ENCODE assay signal across 23 cellular contexts in genomic region chr18:31821452-31822171, GRCh38.
DNase-seq lines count a peak whose midpoint lies in the region; ATAC-seq and TF ChIP-seq lines count a peak whose summit lies in the region.
"Had no signal": no experiment of that assay in that cellular context is flagged by ENCODE, and none has a peak within 500 bp of the region (broad histone marks: within the 10 kb centered on the region; RNA-seq: fewer than 3 reads in every experiment).

No MANE protein-coding gene starts in this region.

- H2AK5ac ChIP-seq in mesendoderm (ENCODE audit: low read length), result no peak overlapping the region

- H3K9ac ChIP-seq in endodermal cell (ENCODE audit: extremely low read depth, low read length, poor library complexity, severe bottlenecking), result no peak overlapping the region
- H3K9ac ChIP-seq in mesendoderm (ENCODE audit: low read length), result peak overlapping the region; percentile 41

- peak overlapping the region; percentile 91 for H3K4ac ChIP-seq in mesendoderm (ENCODE audit: low read depth, low read length)

- no peaks in the 10 kb centered on the region for H3K9me3 ChIP-seq in Caco-2
- H3K9me3 ChIP-seq in endodermal cell (ENCODE audit: control insufficient read depth, low read length), result peaks cover 17% of the 10 kb centered on the region
- H3K9me3 ChIP-seq in vagina, result no peaks in the 10 kb centered on the region
- H3K9me3 ChIP-seq: A549, breast epithelium, upper lobe of right lung had no signal

- no peak overlapping the region for H2BK120ac ChIP-seq in mesendoderm (ENCODE audit: low read depth, low read length)

- H4K8ac ChIP-seq in mesendoderm (ENCODE audit: low read depth, low read length), result no peak overlapping the region

- H3K4me1 Mint-ChIP-seq in Caco-2 (ENCODE audit: low read depth, unreplicated experiment) (peaks cover 7% of the 10 kb centered on the region), endodermal cell (peaks cover 36% of the 10 kb centered on the region)
- H3K4me1 Mint-ChIP-seq in activated CD8-positive, alpha-beta T cell treated with anti-CD3 and anti-CD28 coated beads, Interleukin-2, amount 10 ng/mL, durations not matched to agents 7 days and 5 days (ENCODE audit: low read depth), result no peaks in the 10 kb centered on the region
- H3K4me1 Mint-ChIP-seq: CD8-positive, alpha-beta memory T cell had no signal

- no peaks in the 10 kb centered on the region for H3K9me3 Mint-ChIP-seq in Caco-2 (ENCODE audit: unreplicated experiment)
- H3K9me3 Mint-ChIP-seq in endodermal cell, result peaks cover 24% of the 10 kb centered on the region
- no peaks in the 10 kb centered on the region for H3K9me3 Mint-ChIP-seq in activated CD8-positive, alpha-beta T cell treated with anti-CD3 and anti-CD28 coated beads, Interleukin-2, amount 10 ng/mL, durations not matched to agents 7 days and 5 days (ENCODE audit: insufficient read depth)
- H3K9me3 Mint-ChIP-seq: activated T-cell treated with anti-CD3 and anti-CD28 coated beads, Interleukin-2, amount 50 U/mL, for 4 hours; CD8-positive, alpha-beta memory T cell; effector memory CD8-positive, alpha-beta T cell had no signal

- H3K4me3 ChIP-seq in Caco-2 (ENCODE audit: low read depth, low read length) (no peak overlapping the region), endodermal cell (ENCODE audit: low read length) (no peak overlapping the region), mesendoderm (ENCODE audit: low read length) (no peak overlapping the region), vagina (no peak overlapping the region)
- H3K4me3 ChIP-seq: A549, breast epithelium, upper lobe of right lung had no signal

- TF ChIP-seq CTCF in Caco-2 (IDR thresholded peaks at IDR 0.05; ENCODE audit: insufficient read depth in 1 of 2, low read depth in 1 of 2, low read length in 1 of 2, severe bottlenecking in 1 of 2, unreplicated experiment in 1 of 2), result no peak
- no peak for TF ChIP-seq CTCF in endodermal cell (conservative IDR thresholded peaks at IDR 0.05)
- no peak for TF ChIP-seq CTCF in vagina (IDR thresholded peaks at IDR 0.05)

- TF ChIP-seq POLR2A in vagina (IDR thresholded peaks at IDR 0.05), result no peak

- H3K4me1 ChIP-seq in Caco-2 (peaks cover 12% of the 10 kb centered on the region; the same call in 1 of the 2 replicates), endodermal cell (ENCODE audit: control insufficient read depth, insufficient read depth, low read length) (no peaks in the 10 kb centered on the region), mesendoderm (ENCODE audit: control insufficient read depth, low read depth, low read length) (peaks cover 2% of the 10 kb centered on the region), vagina (no peaks in the 10 kb centered on the region)
- H3K4me1 ChIP-seq: A549, breast epithelium, upper lobe of right lung had no signal

- no peaks in the 10 kb centered on the region for H3K36me3 Mint-ChIP-seq in Caco-2 (ENCODE audit: insufficient read depth, unreplicated experiment)
- H3K36me3 Mint-ChIP-seq in endodermal cell (ENCODE audit: low read depth), result peaks cover 10% of the 10 kb centered on the region
- H3K36me3 Mint-ChIP-seq in activated CD8-positive, alpha-beta T cell treated with anti-CD3 and anti-CD28 coated beads, Interleukin-2, amount 10 ng/mL, durations not matched to agents 7 days and 5 days (ENCODE audit: low read depth), result no peaks in the 10 kb centered on the region
- H3K36me3 Mint-ChIP-seq: CD8-positive, alpha-beta memory T cell had no signal

- H3K27me3 Mint-ChIP-seq in Caco-2 (ENCODE audit: insufficient read depth, unreplicated experiment) (no peaks in the 10 kb centered on the region), endodermal cell (ENCODE audit: insufficient read depth) (no peaks in the 10 kb centered on the region)
- peaks cover 5% of the 10 kb centered on the region for H3K27me3 Mint-ChIP-seq in activated CD8-positive, alpha-beta T cell treated with anti-CD3 and anti-CD28 coated beads, Interleukin-2, amount 10 ng/mL, durations not matched to agents 7 days and 5 days (ENCODE audit: low read depth)
- H3K27me3 Mint-ChIP-seq: effector memory CD8-positive, alpha-beta T cell; memory B cell had no signal

- peak overlapping the region; percentile 2 for H2BK15ac ChIP-seq in mesendoderm (replicated peaks; ENCODE audit: low read depth)

- peak overlapping the region; percentile 60 for H2BK5ac ChIP-seq in mesendoderm (ENCODE audit: low read length)

- WGBS in endodermal cell (ENCODE audit: insufficient coverage in 1 of 2, insufficient read length in 1 of 2), 2 experiments, result 80 to 83% methylated on average over 7 to 9 of the region's 9 CpGs
- no CpG with 5 or more reads among the region's 9 CpGs for WGBS in mesendoderm (ENCODE audit: extremely low coverage, insufficient coverage, low lambda C conversion rate)

- H3K27ac Mint-ChIP-seq in Caco-2 (ENCODE audit: unreplicated experiment) (peak overlapping the region; percentile 70), endodermal cell (peak overlapping the region; percentile 92)
- H3K27ac Mint-ChIP-seq in activated CD8-positive, alpha-beta T cell treated with anti-CD3 and anti-CD28 coated beads, Interleukin-2, amount 10 ng/mL, durations not matched to agents 7 days and 5 days, result no peak overlapping the region
- H3K27ac Mint-ChIP-seq: B cell; effector memory CD8-positive, alpha-beta T cell; memory B cell had no signal

- no peak overlapping the region for H3K23ac ChIP-seq in mesendoderm (ENCODE audit: low read length)

- H3K56ac ChIP-seq in mesendoderm (ENCODE audit: low read length), result peak overlapping the region; percentile 79

- DNase-seq in Caco-2 (peak; percentile 18 to 46), OCI-M2 (lab: John Stamatoyannopoulos, UW; ENCODE audit: unreplicated experiment) (peak; percentile 72), endodermal cell (no peak), mesendoderm (peak; percentile 64), NCI-H1694 treated with DMSO at 0.1 percent for 48 hours (lab: John Stamatoyannopoulos, UW) (no peak), vagina (ENCODE audit: extremely low spot score in 2 of 2) (no peak)
- no peak for DNase-seq in activated CD8-positive, alpha-beta T cell treated with anti-CD3 and anti-CD28 coated beads, Interleukin-2, amount 10 ng/mL, durations not matched to agents 7 days and 5 days
- DNase-seq: activated CD4-positive, CD25-positive, alpha-beta regulatory T cell treated with anti-CD3 and anti-CD28 coated beads, Interleukin-2, amount 50 U/mL, for 72 hours; activated naive CD4-positive, alpha-beta T cell treated with Interleukin-2 at 50 U/mL for 16 hours; activated T-cell treated with anti-CD3 and anti-CD28 coated beads, Interleukin-2, amount 50 U/mL, for 4 hours; amniotic stem cell; CD8-positive, alpha-beta memory T cell; effector memory CD8-positive, alpha-beta T cell; KG1; left cardiac atrium; NCI-H1694; T1000; upper lobe of right lung had no signal

- H3K18ac ChIP-seq in mesendoderm (ENCODE audit: low read length), result peak overlapping the region; percentile 89

- no peaks in the 10 kb centered on the region for H3K79me2 ChIP-seq in mesendoderm (ENCODE audit: control insufficient read depth, insufficient read depth, low read length)

- H3K27me3 ChIP-seq in Caco-2 (replicated peaks; ENCODE audit: control insufficient read depth, insufficient read depth, low read length) (no peaks in the 10 kb centered on the region), endodermal cell (ENCODE audit: control insufficient read depth, insufficient read depth, low read length, poor library complexity, severe bottlenecking) (no peaks in the 10 kb centered on the region), mesendoderm (ENCODE audit: insufficient read depth, low read length, poor library complexity) (no peaks in the 10 kb centered on the region), vagina (no peaks in the 10 kb centered on the region)
- H3K27me3 ChIP-seq: breast epithelium, upper lobe of right lung had no signal

- no peak for ATAC-seq in activated CD8-positive, alpha-beta T cell treated with anti-CD3 and anti-CD28 coated beads, Interleukin-2, amount 10 ng/mL, durations not matched to agents 7 days and 5 days
- ATAC-seq in activated CD4-positive, CD25-positive, alpha-beta regulatory T cell treated with anti-CD3 and anti-CD28 coated beads, Interleukin-2, amount 50 U/mL, for 24 hours, result no peak
- ATAC-seq: A549; activated T-cell treated with anti-CD3 and anti-CD28 coated beads, Interleukin-2, amount 50 U/mL, for 4 hours; effector memory CD8-positive, alpha-beta T cell; left cardiac atrium; upper lobe of right lung had no signal

- POLR2A ChIA-PET in Caco-2 (lab: Charles Lee), result interaction anchor here (0.6 kb wide), 1 partner anchor 258 kb away, joined by 5 read pairs; no protein-coding TSS in a partner anchor
- POLR2A ChIA-PET in activated CD8-positive, alpha-beta T cell treated with anti-CD3 and anti-CD28 coated beads, Interleukin-2, amount 10 ng/mL, durations not matched to agents 7 days and 5 days (lab: Charles Lee), result no interaction called here

- H3K4me2 ChIP-seq in mesendoderm (ENCODE audit: low read length), result no peak overlapping the region
- H3K4me2 ChIP-seq: A549 had no signal

- intact Hi-C loops in Caco-2 (cut with micrococcal nuclease; ENCODE audit: unreplicated experiment), result loop anchor here (10.0 kb wide), 1 partner anchor 133 kb away; no protein-coding TSS in a partner anchor
- intact Hi-C loops in vagina (cut with DNase I), result loop anchor here (10.0 kb wide), 1 partner anchor 247 kb away; no protein-coding TSS in a partner anchor

- BruUV-seq in Caco-2 (replicated peaks; lab: Mats Ljungman, UMichigan), result no TSS peak

- H3K36me3 ChIP-seq in Caco-2 (ENCODE audit: control insufficient read depth, insufficient read depth, low read length), result no peaks in the 10 kb centered on the region
- H3K36me3 ChIP-seq in endodermal cell (ENCODE audit: control insufficient read depth, insufficient read depth, low read length), result no peaks in the 10 kb centered on the region
- H3K36me3 ChIP-seq in mesendoderm (ENCODE audit: control insufficient read depth, insufficient read depth, low read length), result no peaks in the 10 kb centered on the region
- H3K36me3 ChIP-seq in vagina, result no peaks in the 10 kb centered on the region
- H3K36me3 ChIP-seq: breast epithelium, upper lobe of right lung had no signal

- H3K27ac ChIP-seq in endodermal cell (ENCODE audit: low read depth, low read length) (no peak overlapping the region), mesendoderm (ENCODE audit: low read depth, low read length) (peak overlapping the region; percentile 49), vagina (no peak overlapping the region)
- H3K27ac ChIP-seq: A549, breast epithelium, upper lobe of right lung had no signal

- CTCF ChIA-PET in Caco-2 (lab: Charles Lee), result no interaction called here
- CTCF ChIA-PET in activated CD8-positive, alpha-beta T cell treated with anti-CD3 and anti-CD28 coated beads, Interleukin-2, amount 10 ng/mL, durations not matched to agents 7 days and 5 days (lab: Charles Lee), result interaction anchor here (1.0 to 1.6 kb wide), 3 partner anchors 74 to 156 kb away, joined by 3 to 9 read pairs (median 4); no protein-coding TSS in a partner anchor

- H3K79me1 ChIP-seq in mesendoderm (ENCODE audit: low read length), result no peaks in the 10 kb centered on the region

- H3K4me3 Mint-ChIP-seq in Caco-2 (ENCODE audit: unreplicated experiment) (peak overlapping the region; percentile 37), endodermal cell (no peak overlapping the region)
- H3K4me3 Mint-ChIP-seq in activated CD8-positive, alpha-beta T cell treated with anti-CD3 and anti-CD28 coated beads, Interleukin-2, amount 10 ng/mL, durations not matched to agents 7 days and 5 days, result no peak overlapping the region
- H3K4me3 Mint-ChIP-seq: activated T-cell treated with anti-CD3 and anti-CD28 coated beads, Interleukin-2, amount 50 U/mL, for 4 hours; B cell; CD8-positive, alpha-beta memory T cell; effector memory CD8-positive, alpha-beta T cell; memory B cell had no signal

- H4K5ac ChIP-seq in mesendoderm (ENCODE audit: low read length), result no peak overlapping the region

Comparison
In these comparisons a context has a peak if more than half of its experiments do, and no peak if none do; other contexts are left out.
1. DNase-seq: peak in Caco-2 (2 of 2), OCI-M2 (single experiment) and mesendoderm (single experiment); none in endodermal cell (single experiment), NCI-H1694 treated with DMSO at 0.1 percent for 48 hours (single experiment), activated CD8-positive, alpha-beta T cell treated with anti-CD3 and anti-CD28 coated beads, Interleukin-2, amount 10 ng/mL, durations not matched to agents 7 days and 5 days (single experiment) and vagina (0 of 2).